27 cellular contexts compared by ENCODE assay signal in genomic region chr5:104706570-104706969, GRCh38.
"Had no signal": no experiment of that assay in that cellular context is flagged by ENCODE, and none has a peak within 500 bp of the region (broad histone marks: within the 10 kb centered on the region; RNA-seq: fewer than 3 reads in every experiment).

No MANE protein-coding gene starts in this region.

- ATAC-seq: activated CD8-positive, alpha-beta memory T cell treated with anti-CD3 and anti-CD28 coated beads, Interleukin-2, amount 10 ng/mL, durations not matched to agents 7 days and 5 days; activated T-cell treated with anti-CD3 and anti-CD28 coated beads, Interleukin-2, amount 50 U/mL, for 4 hours; Panc1; Right ventricle myocardium inferior; T-cell had no signal

- DNase-seq: activated B cell treated with CpG ODN at 0.5 μM for 24 hours; activated CD4-positive, alpha-beta T cell treated with anti-CD3 and anti-CD28 coated beads for 1 hour; activated CD4-positive, alpha-beta T cell treated with anti-CD3 and anti-CD28 coated beads, Interleukin-2, amount 10 ng/mL, durations not matched to agents 24 days and 14 days; activated CD4-positive, alpha-beta T cell treated with anti-CD3 and anti-CD28 coated beads, Interleukin-2, amount 50 U/mL, for 48 hours; activated CD8-positive, alpha-beta memory T cell treated with anti-CD3 and anti-CD28 coated beads, Interleukin-2, amount 10 ng/mL, durations not matched to agents 7 days and 5 days; activated effector memory CD4-positive, alpha-beta T cell treated with anti-CD3 and anti-CD28 coated beads, Interleukin-2, amount 50 U/mL, for 16 hours; activated naive CD4-positive, alpha-beta T cell treated with Interleukin-2 at 50 U/mL for 16 hours; activated T-cell treated with anti-CD3 and anti-CD28 coated beads, Interleukin-2, amount 50 U/mL, for 4 hours; anterior cingulate cortex; cerebellar nuclear complex; KG1; MG63; NCI-H1105; NCI-H1436; NCI-H1694 treated with DMSO at 0.1 percent for 48 hours; NCI-H2029 treated with DMSO at 0.1 percent for 48 hours; NCI-H345; NCI-H510A; NCI-H526 treated with DMSO at 0.1 percent for 48 hours; NCI-H82; RPMI8226; T-cell; T-helper 2 cell; T1000 had no signal

- H3K27me3 ChIP-seq: MG63 had no signal

- H3K9me3 ChIP-seq: MG63 had no signal

- H3K27ac ChIP-seq: SK-N-MC had no signal

- H3K36me3 ChIP-seq: MG63 had no signal

- H3K4me3 ChIP-seq: MG63, SK-N-MC had no signal
